Comparison of ENCODE assay signal across 20 cellular contexts in the genomic region with DNA sequence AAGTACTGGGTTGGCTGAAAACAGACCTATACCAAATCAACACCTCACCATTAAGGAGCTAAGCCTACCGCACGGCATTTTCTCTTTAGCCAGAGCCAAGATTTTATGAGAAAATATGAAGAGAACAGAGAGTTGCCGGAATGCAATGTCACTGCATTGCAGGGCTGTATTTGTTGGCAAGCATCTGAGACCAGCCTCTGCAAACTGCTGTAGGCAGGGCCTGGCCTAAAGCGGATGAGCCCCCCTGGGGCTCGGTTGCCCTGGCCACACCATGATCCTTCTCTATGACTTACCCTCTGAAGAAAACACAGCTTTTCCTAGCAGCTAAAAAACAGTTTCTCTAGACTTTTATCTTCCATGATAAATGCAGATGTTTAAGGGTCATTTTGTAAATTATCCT.
DNase-seq lines count a peak whose midpoint lies in the region; ATAC-seq, FAIRE-seq and TF ChIP-seq lines count a peak whose summit lies in the region.
"Had no signal": no experiment of that assay in that cellular context is flagged by ENCODE, and none has a peak within 500 bp of the region (broad histone marks: within the 10 kb centered on the region; RNA-seq: fewer than 3 reads in every experiment).

No MANE protein-coding gene starts in this region.

- H3K9me3 Mint-ChIP-seq in WTC11 (no peaks in the 10 kb centered on the region), endothelial cell (ENCODE audit: unreplicated experiment) (no peaks in the 10 kb centered on the region)
- H3K9me3 Mint-ChIP-seq in CD4-positive, alpha-beta T cell = no peaks in the 10 kb centered on the region

- H3K27ac Mint-ChIP-seq in WTC11 (no peak overlapping the region), endothelial cell (ENCODE audit: unreplicated experiment) (peak overlapping the region; percentile 74)
- no peak overlapping the region for H3K27ac Mint-ChIP-seq in CD4-positive, alpha-beta T cell
- H3K27ac Mint-ChIP-seq: activated naive CD8-positive, alpha-beta T cell; naive thymus-derived CD4-positive, alpha-beta T cell had no signal

- TF ChIP-seq CTCF in WTC11 (IDR thresholded peaks at IDR 0.05) (no peak), endothelial cell (IDR thresholded peaks at IDR 0.05; ENCODE audit: unreplicated experiment) (no peak), breast epithelium (IDR thresholded peaks at IDR 0.05) (no peak)
- TF ChIP-seq CTCF in CD4-positive, alpha-beta T cell (IDR thresholded peaks at IDR 0.05) = no peak

- no peak for TF ChIP-seq POLR2A in breast epithelium (IDR thresholded peaks at IDR 0.05)
- TF ChIP-seq POLR2A in GM12891 (IDR thresholded peaks at IDR 0.05; ENCODE audit: low read depth, low read length) = no peak

- peak overlapping the region in 3 of 5 donors; percentile 0 to 49 (median 24) for H3K4me3 ChIP-seq in subcutaneous abdominal adipose tissue (ENCODE audit: low read depth in 1 of 5, low read length in 5 of 5)
- H3K4me3 ChIP-seq in breast epithelium = no peak overlapping the region
- H3K4me3 ChIP-seq: transverse colon had no signal

- no peak for FAIRE-seq in GM12891 (lab: Jason Lieb, UNC)

- intact Hi-C loops in CD4-positive, alpha-beta T cell (cut with DNase I, micrococcal nuclease) = no loop called here
- intact Hi-C loops in breast epithelium (cut with DNase I; ENCODE audit: low total_unique reads) = no loop called here

- H3K36me3 Mint-ChIP-seq in WTC11 = no peaks in the 10 kb centered on the region
- no peaks in the 10 kb centered on the region for H3K36me3 Mint-ChIP-seq in endothelial cell (ENCODE audit: low read depth, unreplicated experiment)
- no peaks in the 10 kb centered on the region for H3K36me3 Mint-ChIP-seq in CD4-positive, alpha-beta T cell (ENCODE audit: low read depth)
- H3K36me3 Mint-ChIP-seq: activated naive CD8-positive, alpha-beta T cell; naive thymus-derived CD4-positive, alpha-beta T cell had no signal

- DNase-seq in WTC11 (ENCODE audit: low spot score) (no peak), endothelial cell (ENCODE audit: low spot score) (no peak), myocyte (ENCODE audit: low read depth) (peak; percentile 26), breast epithelium (ENCODE audit: low spot score in 2 of 2) (no peak), GM12891 (ENCODE audit: insufficient read length, low spot score) (no peak)
- DNase-seq in CD4-positive, alpha-beta T cell = no peak
- DNase-seq: activated CD4-positive, alpha-beta T cell treated with anti-CD3 and anti-CD28 coated beads for 48 hours; C1 segment of cervical spinal cord; cortex of kidney; DMS153; erythroblast; naive thymus-derived CD4-positive, alpha-beta T cell; NCI-H187; NCI-H510A treated with DMSO at 0.1 percent for 48 hours; stimulated activated CD4-positive, alpha-beta T cell treated with anti-CD3 and anti-CD28 coated beads, Interleukin-4, amount 100 ng/mL, for 1 hour; stimulated activated CD8-positive, alpha-beta memory T cell treated with anti-CD3 and anti-CD28 coated beads, Interleukin-4, amount 100 ng/mL, for 48 hours; transverse colon had no signal

- POLR2A ChIA-PET in WTC11 (lab: Charles Lee) = no interaction called here
- POLR2A ChIA-PET in CD4-positive, alpha-beta T cell (lab: Charles Lee) = no interaction called here

- ATAC-seq in WTC11 (peak; percentile 77), GM21576 (IDR thresholded peaks at IDR 0.05; ENCODE audit: unreplicated experiment) (no peak)
- ATAC-seq in CD4-positive, alpha-beta T cell (ENCODE audit: poor library complexity) = no peak

- H3K27ac ChIP-seq in subcutaneous abdominal adipose tissue (ENCODE audit: low read depth, low read length) = no peak overlapping the region
- H3K27ac ChIP-seq in CD4-positive, alpha-beta T cell (ENCODE audit: low read depth, low read length) = no peak overlapping the region
- H3K27ac ChIP-seq in breast epithelium = peak overlapping the region in 1 of 2 donors; percentile 0
- H3K27ac ChIP-seq: transverse colon had no signal

- H3K9me3 ChIP-seq in subcutaneous abdominal adipose tissue (ENCODE audit: control insufficient read depth in 5 of 5, low read length in 5 of 5) (no peaks in the 10 kb centered on the region), breast epithelium (no peaks in the 10 kb centered on the region)
- H3K9me3 ChIP-seq in CD4-positive, alpha-beta T cell (ENCODE audit: control insufficient read depth, low read length) = no peaks in the 10 kb centered on the region
- H3K9me3 ChIP-seq: transverse colon had no signal

- H3K36me3 ChIP-seq in subcutaneous abdominal adipose tissue (ENCODE audit: control insufficient read depth in 5 of 5, insufficient read depth in 5 of 5, low read length in 5 of 5) (no peaks in the 10 kb centered on the region), breast epithelium (no peaks in the 10 kb centered on the region)
- H3K36me3 ChIP-seq: transverse colon had no signal

- H3K4me1 Mint-ChIP-seq in WTC11 = peaks cover 23% of the 10 kb centered on the region
- peaks cover 25% of the 10 kb centered on the region for H3K4me1 Mint-ChIP-seq in endothelial cell (ENCODE audit: unreplicated experiment)
- H3K4me1 Mint-ChIP-seq in CD4-positive, alpha-beta T cell (ENCODE audit: low read depth) = no peaks in the 10 kb centered on the region
- H3K4me1 Mint-ChIP-seq: naive thymus-derived CD4-positive, alpha-beta T cell had no signal

- H3K27me3 Mint-ChIP-seq in WTC11 (ENCODE audit: low read depth) (no peaks in the 10 kb centered on the region), endothelial cell (ENCODE audit: unreplicated experiment) (peaks cover 2% of the 10 kb centered on the region)
- peaks cover 23% of the 10 kb centered on the region for H3K27me3 Mint-ChIP-seq in CD4-positive, alpha-beta T cell

- CTCF ChIA-PET in WTC11 (lab: Charles Lee) = no interaction called here
- CTCF ChIA-PET in CD4-positive, alpha-beta T cell (lab: Charles Lee) = no interaction called here

- H3K27me3 ChIP-seq in subcutaneous abdominal adipose tissue (ENCODE audit: control insufficient read depth in 5 of 5, insufficient read depth in 4 of 5, low read length in 5 of 5) (peaks cover 0 to 2% (median 0%) of the 10 kb centered on the region in 5 donors), breast epithelium (no peaks in the 10 kb centered on the region)
- H3K27me3 ChIP-seq in CD4-positive, alpha-beta T cell (ENCODE audit: control insufficient read depth, insufficient read depth, low read length) = no peaks in the 10 kb centered on the region
- H3K27me3 ChIP-seq: transverse colon had no signal

- no peak overlapping the region for H3K4me3 Mint-ChIP-seq in WTC11
- no peak overlapping the region for H3K4me3 Mint-ChIP-seq in endothelial cell (ENCODE audit: unreplicated experiment)
- H3K4me3 Mint-ChIP-seq in CD4-positive, alpha-beta T cell = no peak overlapping the region
- H3K4me3 Mint-ChIP-seq: activated naive CD8-positive, alpha-beta T cell had no signal

- no peak overlapping the region for H3K9ac ChIP-seq in subcutaneous abdominal adipose tissue (ENCODE audit: low read length in 5 of 5)

- H3K4me1 ChIP-seq in subcutaneous abdominal adipose tissue (ENCODE audit: control insufficient read depth in 5 of 5, insufficient read depth in 5 of 5, low read length in 5 of 5) = peaks cover 0 to 10% (median 6%) of the 10 kb centered on the region in 5 donors
- H3K4me1 ChIP-seq in breast epithelium = no peaks in the 10 kb centered on the region
- H3K4me1 ChIP-seq: transverse colon had no signal

TF ChIP-seq in WTC11, 78 proteins besides CTCF, POLR2A, EP300 and RAD21 (continues in another document):
- TF ChIP-seq CREM (CRISPR knock-in tag; IDR thresholded peaks at IDR 0.05) (no peak), GABPB1 (CRISPR knock-in tag; IDR thresholded peaks at IDR 0.05) (no peak), USF2 (CRISPR knock-in tag; IDR thresholded peaks at IDR 0.05) (no peak), OVOL2 (CRISPR knock-in tag; IDR thresholded peaks at IDR 0.05; ENCODE audit: borderline replicate concordance) (no peak)
- TF ChIP-seq, protein P1, sequence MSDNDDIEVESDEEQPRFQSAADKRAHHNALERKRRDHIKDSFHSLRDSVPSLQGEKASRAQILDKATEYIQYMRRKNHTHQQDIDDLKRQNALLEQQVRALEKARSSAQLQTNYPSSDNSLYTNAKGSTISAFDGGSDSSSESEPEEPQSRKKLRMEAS (CRISPR knock-in tag; IDR thresholded peaks at IDR 0.05) = no peak
- TF ChIP-seq, protein P2, sequence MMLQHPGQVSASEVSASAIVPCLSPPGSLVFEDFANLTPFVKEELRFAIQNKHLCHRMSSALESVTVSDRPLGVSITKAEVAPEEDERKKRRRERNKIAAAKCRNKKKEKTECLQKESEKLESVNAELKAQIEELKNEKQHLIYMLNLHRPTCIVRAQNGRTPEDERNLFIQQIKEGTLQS (CRISPR knock-in tag; conservative IDR thresholded peaks at IDR 0.05) = no peak

TF ChIP-seq in GM12891, 5 proteins besides CTCF, POLR2A, EP300 and RAD21:
- TF ChIP-seq SPI1 (IDR thresholded peaks at IDR 0.05; ENCODE audit: low read depth, low read length) (no peak), POLR2AphosphoS5 (IDR thresholded peaks at IDR 0.05; ENCODE audit: low read depth, low read length) (no peak), POU2F2 (IDR thresholded peaks at IDR 0.05; ENCODE audit: low read depth, low read length) (no peak)

Comparison
In these comparisons a context has a peak if more than half of its experiments do, and no peak if none do; other contexts are left out.
1. H3K4me3 ChIP-seq: peak in subcutaneous abdominal adipose tissue (3 of 5); none in breast epithelium (0 of 3).